15 cellular contexts compared by ENCODE assay signal in the genomic region with DNA sequence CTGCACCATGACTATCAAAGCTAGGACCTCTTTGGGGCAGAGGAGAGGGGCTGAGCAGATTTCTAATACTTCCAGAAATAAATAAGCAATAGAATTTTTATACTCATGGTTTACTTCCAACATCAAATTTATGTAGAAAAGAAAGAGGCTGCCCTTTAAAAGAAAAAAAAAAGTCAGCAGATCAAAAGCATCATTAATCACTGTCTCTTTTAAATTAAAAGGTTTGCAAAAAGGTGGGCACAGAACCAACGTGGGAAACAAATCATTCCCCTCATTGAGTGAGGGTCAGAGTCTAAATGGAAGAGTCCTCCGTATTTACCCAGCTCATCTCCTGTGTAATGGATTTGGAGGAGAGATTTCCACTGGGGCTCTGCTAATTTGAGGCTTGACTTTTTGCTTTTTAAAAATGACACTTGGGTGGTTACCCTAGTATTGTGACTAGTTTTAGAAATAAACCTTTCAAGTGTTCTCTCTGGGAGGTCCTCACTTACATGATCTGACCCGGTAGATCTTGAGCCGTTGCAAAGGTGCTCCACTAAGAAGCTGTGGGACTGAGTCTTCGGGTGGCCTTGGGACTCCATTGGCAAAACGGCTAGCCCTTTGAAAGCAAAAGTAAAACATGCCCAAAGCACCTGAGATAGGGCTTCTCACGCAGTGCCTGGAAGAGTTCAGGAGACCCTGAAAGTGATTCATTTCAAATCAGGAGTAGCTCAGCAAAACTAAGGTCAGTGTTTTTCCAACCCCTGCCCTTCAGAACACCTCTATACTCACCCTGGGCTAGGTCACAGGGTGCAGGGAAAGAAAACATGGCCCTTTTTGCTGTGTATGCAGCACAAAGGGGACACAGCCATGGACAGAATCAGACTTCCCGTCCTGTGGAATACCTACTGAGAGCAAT.
A peak's percentile ranks its signal among the peaks of the same experiment; 100 is the strongest.
DNase-seq lines count a peak whose midpoint lies in the region; TF ChIP-seq lines count a peak whose summit lies in the region.
"Had no signal": no experiment of that assay in that cellular context is flagged by ENCODE, and none has a peak within 500 bp of the region (broad histone marks: within the 10 kb centered on the region; RNA-seq: fewer than 3 reads in every experiment).

No MANE protein-coding gene starts in this region.

- H2AFZ ChIP-seq in Karpas-422 (ENCODE audit: low read length) (no peak overlapping the region), parathyroid adenoma (peak overlapping the region; percentile 68)

- H3K27ac ChIP-seq in CD4-positive, alpha-beta memory T cell (ENCODE audit: low read depth, low read length): no peak overlapping the region
- H3K27ac ChIP-seq in Karpas-422 (ENCODE audit: low read length) (peak overlapping the region; percentile 97), parathyroid adenoma (peak overlapping the region; percentile 1)
- H3K27ac ChIP-seq: C4-2B, esophagus squamous epithelium, prostate gland had no signal

- H3K79me2 ChIP-seq in Karpas-422 (ENCODE audit: low read length) (peaks cover 88% of the 10 kb centered on the region), parathyroid adenoma (peaks cover 3% of the 10 kb centered on the region)

- peak overlapping the region in 4 of 7 donors; percentile 6 to 91 (median 51) for H3K27ac Mint-ChIP-seq in CD4-positive, alpha-beta memory T cell
- H3K27ac Mint-ChIP-seq in osteocyte (ENCODE audit: unreplicated experiment): no peak overlapping the region

- intact Hi-C loops in CD4-positive, alpha-beta memory T cell (cut with micrococcal nuclease): no loop called here

- POLR2A ChIA-PET in CD4-positive, alpha-beta memory T cell (lab: Charles Lee; ENCODE audit: partially characterized antibody): interaction anchor here (0.5 kb wide), 1 partner anchor 58 kb away, joined by 3 read pairs; no protein-coding TSS in a partner anchor

- H3K9me3 Mint-ChIP-seq in CD4-positive, alpha-beta memory T cell: no peaks in the 10 kb centered on the region
- no peaks in the 10 kb centered on the region for H3K9me3 Mint-ChIP-seq in osteocyte (ENCODE audit: unreplicated experiment)

- peak overlapping the region; percentile 56 for H3K4me2 ChIP-seq in Karpas-422 (ENCODE audit: low read depth, low read length, poor library complexity, severe bottlenecking)
- peak overlapping the region; percentile 48 for H3K4me2 ChIP-seq in parathyroid adenoma (ENCODE audit: low read length)

- H3K4me1 Mint-ChIP-seq in CD4-positive, alpha-beta memory T cell: peaks cover 41 to 61% (median 50%) of the 10 kb centered on the region in 4 donors
- peaks cover 30% of the 10 kb centered on the region for H3K4me1 Mint-ChIP-seq in osteocyte (ENCODE audit: unreplicated experiment)

- no peaks in the 10 kb centered on the region for H3K9me3 ChIP-seq in CD4-positive, alpha-beta memory T cell (ENCODE audit: control insufficient read depth in 1 of 2, low read length in 2 of 2)
- H3K9me3 ChIP-seq in Karpas-422 (ENCODE audit: low read length) (no peaks in the 10 kb centered on the region), endocrine pancreas (ENCODE audit: control insufficient read depth, low read length) (no peaks in the 10 kb centered on the region), parathyroid adenoma (ENCODE audit: control insufficient read depth, low read length) (no peaks in the 10 kb centered on the region)
- H3K9me3 ChIP-seq: esophagus squamous epithelium, prostate gland had no signal

- peaks cover 5% of the 10 kb centered on the region; the same call in 1 of the 2 replicates for H4K20me1 ChIP-seq in Karpas-422 (ENCODE audit: insufficient read depth, low read depth, low read length)

- H3K4me3 ChIP-seq in CD4-positive, alpha-beta memory T cell (ENCODE audit: low read length in 2 of 2): no peak overlapping the region
- H3K4me3 ChIP-seq in Karpas-422 (ENCODE audit: low read length): peak overlapping the region; percentile 21; the same call in 1 of the 2 replicates
- peak overlapping the region; percentile 47 for H3K4me3 ChIP-seq in endocrine pancreas (ENCODE audit: control insufficient read depth, insufficient read depth, low read length)
- H3K4me3 ChIP-seq in parathyroid adenoma (ENCODE audit: low read depth, low read length): no peak overlapping the region
- H3K4me3 ChIP-seq: esophagus squamous epithelium, prostate gland had no signal

- H3K9me2 ChIP-seq in Karpas-422 (replicated peaks; ENCODE audit: insufficient read depth, low read length): no peaks in the 10 kb centered on the region

- H3K36me3 ChIP-seq in CD4-positive, alpha-beta memory T cell (ENCODE audit: insufficient read depth, low read length): peaks cover 3% of the 10 kb centered on the region
- H3K36me3 ChIP-seq in Karpas-422 (ENCODE audit: insufficient read depth, low read length) (peaks cover 32% of the 10 kb centered on the region), endocrine pancreas (ENCODE audit: control insufficient read depth, insufficient read depth, low read length) (no peaks in the 10 kb centered on the region), parathyroid adenoma (ENCODE audit: control insufficient read depth, insufficient read depth, low read length) (no peaks in the 10 kb centered on the region)
- H3K36me3 ChIP-seq: esophagus squamous epithelium, prostate gland had no signal

- H3K9ac ChIP-seq in Karpas-422 (ENCODE audit: low read length): peak overlapping the region; percentile 47
- peak overlapping the region; percentile 12 for H3K9ac ChIP-seq in endocrine pancreas (ENCODE audit: control insufficient read depth, insufficient read depth, low read length)
- no peak overlapping the region for H3K9ac ChIP-seq in parathyroid adenoma

- TF ChIP-seq CTCF in parathyroid adenoma (IDR thresholded peaks at IDR 0.05) (no peak), GM10266 (IDR thresholded peaks at IDR 0.05; ENCODE audit: control insufficient read depth, insufficient read depth, low read depth, missing control alignments) (no peak), osteocyte (IDR thresholded peaks at IDR 0.05) (no peak)

- CTCF ChIA-PET in CD4-positive, alpha-beta memory T cell (lab: Charles Lee; ENCODE audit: partially characterized antibody): interaction anchor here (0.6 to 1.5 kb wide), 2 partner anchors 35 to 446 kb away, joined by 3 read pairs; no protein-coding TSS in a partner anchor

- peak overlapping the region in 2 of 8 donors; percentile 21 to 63 for H3K4me3 Mint-ChIP-seq in CD4-positive, alpha-beta memory T cell
- no peak overlapping the region for H3K4me3 Mint-ChIP-seq in osteocyte (ENCODE audit: unreplicated experiment)

- DNase-seq in CD4-positive, alpha-beta memory T cell: no peak
- DNase-seq in Karpas-422 (peak; percentile 60), HUDEP-2 (lab: John Stamatoyannopoulos, UW; ENCODE audit: unreplicated experiment in 76 of 76) (no peak), AML-193 (lab: John Stamatoyannopoulos, UW) (no peak), GM10266 (ENCODE audit: extremely low spot score) (no peak), osteocyte (ENCODE audit: extremely low spot score, unreplicated experiment) (no peak)
- DNase-seq: activated naive CD4-positive, alpha-beta T cell; esophagus squamous epithelium; NCI-H1092 treated with DMSO at 0.1 percent for 48 hours; NCI-H226; stimulated activated CD8-positive, alpha-beta memory T cell treated with anti-CD3 and anti-CD28 coated beads, Interleukin-4, amount 100 ng/mL, for 48 hours had no signal

- H3K27me3 Mint-ChIP-seq in CD4-positive, alpha-beta memory T cell: no peaks in the 10 kb centered on the region
- no peaks in the 10 kb centered on the region for H3K27me3 Mint-ChIP-seq in osteocyte (ENCODE audit: unreplicated experiment)

- peaks cover 31 to 34% of the 10 kb centered on the region in 2 donors for H3K36me3 Mint-ChIP-seq in CD4-positive, alpha-beta memory T cell
- peaks cover 14% of the 10 kb centered on the region for H3K36me3 Mint-ChIP-seq in osteocyte (ENCODE audit: unreplicated experiment)

- no peaks in the 10 kb centered on the region for H3K27me3 ChIP-seq in CD4-positive, alpha-beta memory T cell (ENCODE audit: insufficient read depth, low read length)
- H3K27me3 ChIP-seq in Karpas-422 (ENCODE audit: low read length) (no peaks in the 10 kb centered on the region), endocrine pancreas (ENCODE audit: control insufficient read depth, insufficient read depth, low read length) (no peaks in the 10 kb centered on the region), parathyroid adenoma (ENCODE audit: control insufficient read depth, insufficient read depth, low read length) (no peaks in the 10 kb centered on the region)
- H3K27me3 ChIP-seq: esophagus squamous epithelium had no signal

- peaks cover 18% of the 10 kb centered on the region for H3K4me1 ChIP-seq in CD4-positive, alpha-beta memory T cell (ENCODE audit: insufficient read depth, low read length)
- H3K4me1 ChIP-seq in Karpas-422 (ENCODE audit: low read length) (peaks cover 97% of the 10 kb centered on the region), endocrine pancreas (ENCODE audit: control insufficient read depth, insufficient read depth, low read length) (no peaks in the 10 kb centered on the region), parathyroid adenoma (peaks cover 18% of the 10 kb centered on the region)
- H3K4me1 ChIP-seq: prostate gland had no signal

Comparison
In these comparisons a context has a peak if more than half of its experiments do, and no peak if none do; other contexts are left out.
1. H3K4me3 ChIP-seq: peak in Karpas-422 (single experiment) and endocrine pancreas (single experiment); none in CD4-positive, alpha-beta memory T cell (0 of 2) and parathyroid adenoma (single experiment).